Comparison of ENCODE assay signal across 16 cellular contexts in the genomic region with DNA sequence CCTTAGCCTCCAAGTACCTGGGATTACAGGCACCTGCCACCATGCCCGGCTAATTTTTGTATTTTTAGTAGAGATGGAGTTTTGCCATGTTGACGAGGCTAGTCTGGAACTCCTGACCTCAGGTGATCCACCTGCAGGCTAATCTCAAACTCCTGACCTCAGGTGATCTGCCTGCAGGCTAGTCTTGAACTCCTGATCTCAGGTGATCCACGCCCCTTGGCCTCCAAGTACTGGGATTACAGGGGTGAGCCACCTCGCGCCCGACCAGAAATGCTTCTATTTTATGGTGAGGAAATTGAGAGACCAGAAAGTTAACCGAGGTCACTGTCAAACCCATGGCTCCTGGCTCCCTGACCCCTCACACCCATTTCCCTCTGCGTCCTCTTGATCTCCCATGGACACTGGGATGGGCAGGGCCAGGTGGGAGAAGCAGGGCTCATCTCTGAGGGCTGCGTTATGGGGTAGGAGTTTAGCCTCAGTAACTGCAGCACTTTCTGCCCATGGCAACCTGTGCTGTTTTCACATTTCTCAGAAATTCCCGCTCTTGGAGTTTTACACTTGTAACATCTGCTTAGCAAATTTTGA.
"Had no signal": no experiment of that assay in that cellular context is flagged by ENCODE, and none has a peak within 500 bp of the region (broad histone marks: within the 10 kb centered on the region; RNA-seq: fewer than 3 reads in every experiment).

No MANE protein-coding gene starts in this region.

- H3K27me3 Mint-ChIP-seq: activated B cell treated with CpG ODN at 0.5 μM for 24 hours had no signal

- H3K4me1 Mint-ChIP-seq: activated B cell treated with CpG ODN at 0.5 μM for 24 hours; activated naive CD8-positive, alpha-beta T cell treated with anti-CD3 and anti-CD28 coated beads, Interleukin-2, amount 10 ng/mL, durations not matched to agents 7 days and 5 days had no signal

- H3K9me3 ChIP-seq: left lung, prostate gland, right atrium auricular region, upper lobe of left lung had no signal

- H3K36me3 Mint-ChIP-seq: activated CD4-positive, alpha-beta memory T cell treated with anti-CD3 and anti-CD28 coated beads for 36 hours; activated naive CD8-positive, alpha-beta T cell treated with anti-CD3 and anti-CD28 coated beads, Interleukin-2, amount 10 ng/mL, durations not matched to agents 7 days and 5 days had no signal

- H3K27me3 ChIP-seq: cardiac muscle cell, dorsolateral prefrontal cortex, foreskin keratinocyte, left lung, right atrium auricular region, upper lobe of left lung had no signal

- H3K9me3 Mint-ChIP-seq: activated B cell treated with CpG ODN at 0.5 μM for 24 hours; activated CD4-positive, alpha-beta memory T cell treated with anti-CD3 and anti-CD28 coated beads for 36 hours; activated naive CD8-positive, alpha-beta T cell treated with anti-CD3 and anti-CD28 coated beads, Interleukin-2, amount 10 ng/mL, durations not matched to agents 7 days and 5 days; stimulated activated naive CD8-positive, alpha-beta T cell treated with anti-CD3 and anti-CD28 coated beads, Interleukin-15, Interleukin-2, amounts not matched to agents 100 ng/mL and 50 ng/mL, for 24 hours had no signal

- H3K36me3 ChIP-seq: cardiac muscle cell, left lung, prostate gland, right atrium auricular region, upper lobe of left lung had no signal

- H3K4me1 ChIP-seq: left lung, prostate gland had no signal

- H3K27ac ChIP-seq: cardiac muscle cell, foreskin keratinocyte, left lung, prostate gland, upper lobe of left lung had no signal

- DNase-seq: activated B cell treated with CpG ODN at 0.5 μM for 24 hours; activated CD4-positive, alpha-beta memory T cell treated with anti-CD3 and anti-CD28 coated beads for 36 hours; activated CD4-positive, alpha-beta T cell treated with anti-CD3 and anti-CD28 coated beads for 4 hours; activated naive CD4-positive, alpha-beta T cell; activated naive CD8-positive, alpha-beta T cell treated with anti-CD3 and anti-CD28 coated beads, Interleukin-2, amount 10 ng/mL, durations not matched to agents 7 days and 5 days; activated T-cell treated with anti-CD3 and anti-CD28 coated beads for 4 hours; amygdala; midbrain; upper lobe of left lung had no signal

- H3K4me3 ChIP-seq: cardiac muscle cell, dorsolateral prefrontal cortex, left lung, prostate gland, right atrium auricular region, upper lobe of left lung had no signal

- H3K27ac Mint-ChIP-seq: activated B cell treated with CpG ODN at 0.5 μM for 24 hours; activated CD4-positive, alpha-beta memory T cell treated with anti-CD3 and anti-CD28 coated beads for 36 hours; activated naive CD8-positive, alpha-beta T cell treated with anti-CD3 and anti-CD28 coated beads, Interleukin-2, amount 10 ng/mL, durations not matched to agents 7 days and 5 days; stimulated activated naive CD8-positive, alpha-beta T cell treated with anti-CD3 and anti-CD28 coated beads, Interleukin-15, Interleukin-2, amounts not matched to agents 100 ng/mL and 50 ng/mL, for 24 hours had no signal

- H3K4me3 Mint-ChIP-seq: activated B cell treated with CpG ODN at 0.5 μM for 24 hours; activated CD4-positive, alpha-beta memory T cell treated with anti-CD3 and anti-CD28 coated beads for 36 hours; activated naive CD8-positive, alpha-beta T cell treated with anti-CD3 and anti-CD28 coated beads, Interleukin-2, amount 10 ng/mL, durations not matched to agents 7 days and 5 days; stimulated activated naive CD8-positive, alpha-beta T cell treated with anti-CD3 and anti-CD28 coated beads, Interleukin-15, Interleukin-2, amounts not matched to agents 100 ng/mL and 50 ng/mL, for 24 hours had no signal
